ENCODE assay signal across 9 cellular contexts in the genomic region with DNA sequence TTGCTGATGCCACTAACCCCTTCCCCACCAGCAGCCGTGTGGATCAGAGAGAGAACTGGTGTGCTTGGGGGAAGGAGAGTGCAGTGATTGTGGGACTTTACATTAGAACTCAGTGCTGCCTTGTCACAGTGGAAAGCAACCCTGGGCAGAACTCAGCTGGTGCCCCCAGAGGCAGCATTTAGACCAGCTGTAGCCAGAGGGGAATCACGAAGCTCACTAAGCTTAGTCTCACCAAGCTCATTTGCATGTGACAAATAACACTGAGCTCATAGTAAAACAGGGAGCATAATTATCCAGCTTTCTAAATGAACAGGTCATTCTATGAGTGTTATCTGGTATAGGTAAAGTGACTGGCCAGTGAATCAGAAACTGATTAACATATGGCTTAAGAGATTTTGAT. TPM values are rescaled to one million over a fixed set of nuclear protein-coding genes. Genes with fewer than 3 reads are reported as not detected.
A peak's percentile ranks its signal among the peaks of the same experiment; 100 is the strongest.
DNase-seq lines count a peak whose midpoint lies in the region; ATAC-seq and FAIRE-seq lines count a peak whose summit lies in the region.
"Had no signal": no experiment of that assay in that cellular context is flagged by ENCODE, and none has a peak within 500 bp of the region (broad histone marks: within the 10 kb centered on the region; RNA-seq: fewer than 3 reads in every experiment).

No MANE protein-coding gene starts in this region.

- H3K27me3 Mint-ChIP-seq in activated naive CD8-positive, alpha-beta T cell treated with anti-CD3 and anti-CD28 coated beads, Interleukin-2, amount 50 U/mL, for 24 hours: no peaks in the 10 kb centered on the region

- peaks cover 11% of the 10 kb centered on the region for H3K4me1 Mint-ChIP-seq in activated naive CD8-positive, alpha-beta T cell treated with anti-CD3 and anti-CD28 coated beads, Interleukin-2, amount 50 U/mL, for 24 hours

- DNase-seq in ELR (ENCODE audit: low read depth): peak; percentile 80
- DNase-seq in activated naive CD8-positive, alpha-beta T cell treated with anti-CD3 and anti-CD28 coated beads, Interleukin-2, amount 50 U/mL, for 24 hours: no peak
- DNase-seq in ureter (ENCODE audit: low spot score): no peak
- DNase-seq in frontal cortex (ENCODE audit: low spot score in 2 of 2): no peak
- DNase-seq in stimulated activated CD4-positive, alpha-beta T cell treated with anti-CD3 and anti-CD28 coated beads, Interleukin-4, amount 100 ng/mL, for 24 hours: no peak
- no peak for DNase-seq in H4 (ENCODE audit: low spot score)
- DNase-seq: NCI-H1092 treated with DMSO at 0.1 percent for 48 hours had no signal

- H3K4me3 Mint-ChIP-seq in activated naive CD8-positive, alpha-beta T cell treated with anti-CD3 and anti-CD28 coated beads, Interleukin-2, amount 50 U/mL, for 24 hours: no peak overlapping the region

- H3K27ac Mint-ChIP-seq in activated naive CD8-positive, alpha-beta T cell treated with anti-CD3 and anti-CD28 coated beads, Interleukin-2, amount 50 U/mL, for 24 hours: peak overlapping the region; percentile 2

- ATAC-seq in GM19043 (IDR thresholded peaks at IDR 0.05; ENCODE audit: low read depth, unreplicated experiment) (peak; percentile 84), HG03039 (IDR thresholded peaks at IDR 0.05; ENCODE audit: unreplicated experiment) (peak; percentile 84)
- peak; percentile 99 for ATAC-seq in activated naive CD8-positive, alpha-beta T cell treated with anti-CD3 and anti-CD28 coated beads, Interleukin-2, amount 50 U/mL, for 24 hours

- H3K36me3 Mint-ChIP-seq in activated naive CD8-positive, alpha-beta T cell treated with anti-CD3 and anti-CD28 coated beads, Interleukin-2, amount 50 U/mL, for 24 hours (ENCODE audit: low read depth): no peaks in the 10 kb centered on the region

- peaks cover 6% of the 10 kb centered on the region for H3K9me3 Mint-ChIP-seq in activated naive CD8-positive, alpha-beta T cell treated with anti-CD3 and anti-CD28 coated beads, Interleukin-2, amount 50 U/mL, for 24 hours

- no peak for FAIRE-seq in frontal cortex (lab: Jason Lieb, UNC)

RNA-seq across cellular contexts. Expression of gene SMAP2, which starts 9.8 kb away (rescaled TPM):
- total RNA-seq in ureter (39.5 TPM), frontal cortex (28.1 TPM)
- total RNA-seq in H4 (2014; rRNA removed; shearing (Covaris generic)): 23.1 and 24.1 TPM in 2 replicates

RNA-seq across cellular contexts. Expression of gene COL9A2, which starts 46.6 kb away (rescaled TPM):
- total RNA-seq in ureter (27.1 TPM), frontal cortex (6.9 TPM)
- 0.85 and 1.6 TPM in 2 replicates for total RNA-seq in H4 (2014; rRNA removed; shearing (Covaris generic))
